9 cellular contexts compared by ENCODE assay signal in the genomic region with DNA sequence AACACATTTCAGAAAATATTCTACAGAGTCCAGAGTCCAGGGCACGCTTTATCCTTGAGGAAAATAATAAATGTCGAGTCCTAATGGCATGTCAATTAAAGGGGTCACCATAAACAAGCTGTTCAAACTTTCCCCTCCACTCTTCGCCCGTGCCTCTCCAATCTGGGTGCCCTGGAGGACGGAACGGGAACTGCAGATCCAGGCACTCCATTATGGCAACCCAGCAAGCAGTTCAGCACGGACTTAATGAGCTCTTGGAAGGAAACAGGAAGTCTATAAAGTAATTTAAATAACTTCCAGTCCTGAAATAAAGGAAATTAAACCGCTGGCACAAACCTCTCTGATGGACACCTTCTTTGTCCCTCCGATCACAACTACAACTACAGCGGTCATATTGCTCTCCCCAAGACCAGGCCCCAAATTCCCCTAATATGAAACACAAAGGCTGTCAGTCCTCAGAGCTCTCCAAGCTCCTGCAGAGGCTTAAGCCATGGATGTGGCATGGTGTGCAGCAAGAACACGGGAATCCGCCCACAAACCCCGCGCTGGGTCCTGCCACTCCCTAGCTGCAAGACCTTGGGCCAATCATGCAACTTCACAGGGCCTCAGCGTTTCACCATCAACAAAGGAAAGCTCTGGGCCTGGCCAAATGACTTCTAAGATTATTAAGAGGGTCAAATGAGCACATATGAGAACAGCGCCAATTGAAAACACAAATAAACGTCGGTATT. TPM values are rescaled to one million over a fixed set of nuclear protein-coding genes. Genes with fewer than 3 reads are reported as not detected.
DNase-seq lines count a peak whose midpoint lies in the region; ATAC-seq and TF ChIP-seq lines count a peak whose summit lies in the region.
"Had no signal": no experiment of that assay in that cellular context is flagged by ENCODE, and none has a peak within 500 bp of the region (broad histone marks: within the 10 kb centered on the region; RNA-seq: fewer than 3 reads in every experiment).

No MANE protein-coding gene starts in this region.

- H3K9me3 ChIP-seq in heart left ventricle (no peaks in the 10 kb centered on the region), right atrium auricular region (no peaks in the 10 kb centered on the region), testis (no peaks in the 10 kb centered on the region)

- no peaks in the 10 kb centered on the region for H3K27me3 ChIP-seq in heart left ventricle
- H3K27me3 ChIP-seq in right atrium auricular region, result no peaks in the 10 kb centered on the region
- no peaks in the 10 kb centered on the region for H3K27me3 ChIP-seq in testis

- intact Hi-C loops in heart left ventricle (cut with DNase I), result no loop called here
- intact Hi-C loops in testis (cut with DNase I; ENCODE audit: low total_unique reads), result no loop called here

- DNase-seq in heart left ventricle, result no peak
- DNase-seq in right atrium auricular region (ENCODE audit: low spot score), result no peak
- peak; percentile 58 for DNase-seq in NCI-H69 (lab: John Stamatoyannopoulos, UW)
- DNase-seq in epithelial cell of proximal tubule (ENCODE audit: low read depth), result no peak
- DNase-seq in testis, result no peak
- no peak for DNase-seq in GM03348 (ENCODE audit: low spot score)
- DNase-seq in epidermal melanocyte (ENCODE audit: insufficient read length, low spot score), result no peak
- DNase-seq: stimulated activated naive B cell treated with anti-CD40 and anti-IgM and Interleukin-4, amounts not matched to agents 10 μg/mL and 1 μg/mL and 100 μg/mL, for 72 hours had no signal

- H3K27ac ChIP-seq in heart left ventricle (no peak overlapping the region), right atrium auricular region (no peak overlapping the region), testis (no peak overlapping the region)

- TF ChIP-seq CTCF in heart left ventricle (IDR thresholded peaks at IDR 0.05), result peak in 10 of 12 donors; percentile 15 to 55 (median 31)
- peak in 1 of 2 donors; percentile 37 for TF ChIP-seq CTCF in right atrium auricular region (IDR thresholded peaks at IDR 0.05)
- peak; percentile 54 for TF ChIP-seq CTCF in epithelial cell of proximal tubule (conservative IDR thresholded peaks at IDR 0.05; ENCODE audit: low read depth, low read length)
- TF ChIP-seq CTCF in testis (IDR thresholded peaks at IDR 0.05), result peak in 2 of 3 experiments; percentile 8 to 46

- H3K36me3 ChIP-seq in heart left ventricle, result no peaks in the 10 kb centered on the region
- no peaks in the 10 kb centered on the region for H3K36me3 ChIP-seq in right atrium auricular region
- no peaks in the 10 kb centered on the region for H3K36me3 ChIP-seq in testis (ENCODE audit: low read depth, missing control alignments)

- H3K4me3 ChIP-seq in heart left ventricle (no peak overlapping the region), right atrium auricular region (no peak overlapping the region), epithelial cell of proximal tubule (ENCODE audit: low read depth, low read length) (no peak overlapping the region), testis (no peak overlapping the region)

- 77 to 85% (median 78%) methylated on average over 18 of the region's 18 CpGs for WGBS in heart left ventricle, 4 donors
- WGBS in testis, 2 donors, result 81 to 86% methylated on average over 18 of the region's 18 CpGs

- TF ChIP-seq POLR2A in heart left ventricle (IDR thresholded peaks at IDR 0.05) (no peak), testis (IDR thresholded peaks at IDR 0.05) (no peak)

- no peak for ATAC-seq in heart left ventricle
- no peak for ATAC-seq in GM18511 (IDR thresholded peaks at IDR 0.05; ENCODE audit: unreplicated experiment)

- H3K4me1 ChIP-seq in heart left ventricle, result peaks cover 3 to 66% (median 30%) of the 10 kb centered on the region in 12 donors
- peaks cover 0 to 40% of the 10 kb centered on the region in 2 donors for H3K4me1 ChIP-seq in right atrium auricular region
- H3K4me1 ChIP-seq in testis, result peaks cover 5% of the 10 kb centered on the region

RNA-seq across cellular contexts. Expression of a gene that starts 52.6 kb away (rescaled TPM):
- total RNA-seq in heart left ventricle, result 10 to 100 TPM in 6 of 9 donors, 1 to 10 TPM in 3; 7.8 to 21.6 (median 14.5) TPM
- 1 to 10 TPM; 3.8 to 4.0 TPM for polyA plus RNA-seq in heart left ventricle
- total RNA-seq in right atrium auricular region, result 10 to 100 TPM in 1 of 2 donors, 1 to 10 TPM in 1; 9.2 to 18.9 TPM
- 7.2 and 9.6 TPM in 2 replicates for total RNA-seq in epithelial cell of proximal tubule
- 10 to 100 TPM; 15.7 to 19.9 TPM for total RNA-seq in testis
- polyA plus RNA-seq in testis (ENCODE audit: insufficient read depth, low read depth, low replicate concordance), result 3.3 TPM
